In the genomic region with DNA sequence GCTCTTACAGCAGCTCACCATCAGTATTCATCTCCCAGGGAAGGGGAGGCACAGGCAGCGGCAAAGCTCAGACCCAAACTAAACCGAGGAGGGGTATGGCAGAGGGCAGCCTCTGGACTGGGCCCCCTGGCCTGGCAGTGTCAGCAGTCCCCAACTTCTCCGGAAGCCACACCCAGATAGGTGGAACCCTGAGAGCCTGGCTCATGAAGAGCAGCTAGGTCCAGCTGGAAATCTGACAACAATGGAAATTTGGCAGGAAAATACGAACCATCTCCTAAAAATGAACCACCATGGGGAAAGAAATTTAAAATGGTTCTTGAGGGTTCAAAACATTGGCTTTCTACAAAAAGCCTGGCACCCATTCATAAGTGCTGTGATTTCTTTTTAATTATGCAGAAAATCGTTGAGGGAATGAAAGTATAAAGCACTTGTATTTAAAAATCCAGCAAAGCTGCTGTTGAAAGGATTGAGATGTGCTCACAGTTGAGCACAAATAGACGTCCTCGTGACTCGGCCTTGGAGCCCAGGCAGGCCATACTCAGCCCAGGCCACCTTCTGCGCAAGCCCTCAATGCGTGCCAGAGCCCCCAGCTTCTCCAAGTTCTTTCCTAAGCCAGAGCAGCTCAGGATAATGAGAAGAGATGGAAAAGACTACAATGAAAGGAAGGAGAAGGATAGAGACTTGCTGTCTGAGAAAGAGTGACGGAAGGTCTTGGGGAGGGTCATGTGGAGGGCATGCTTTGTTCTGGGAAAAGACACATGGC, we compare ENCODE assay signal across 19 cellular contexts.
DNase-seq lines count a peak whose midpoint lies in the region; ATAC-seq and TF ChIP-seq lines count a peak whose summit lies in the region.
"Had no signal": no experiment of that assay in that cellular context is flagged by ENCODE, and none has a peak within 500 bp of the region (broad histone marks: within the 10 kb centered on the region; RNA-seq: fewer than 3 reads in every experiment).

No MANE protein-coding gene starts in this region.

- peaks cover 16 to 49% (median 26%) of the 10 kb centered on the region in 4 donors for H3K4me1 ChIP-seq in transverse colon
- H3K4me1 ChIP-seq: HAP-1, neural progenitor cell, spleen had no signal

- peak overlapping the region; percentile 68 to 92 (median 86) for H3K27ac ChIP-seq in transverse colon
- H3K27ac ChIP-seq: neural progenitor cell, spleen, VCaP had no signal

- H3K36me3 Mint-ChIP-seq in chondrocyte (ENCODE audit: low read depth) (peaks cover 11% of the 10 kb centered on the region), osteocyte (ENCODE audit: unreplicated experiment) (peaks cover 5% of the 10 kb centered on the region)
- H3K36me3 Mint-ChIP-seq: CD14-positive monocyte, neural progenitor cell had no signal

- no peak for TF ChIP-seq EP300 in transverse colon (IDR thresholded peaks at IDR 0.05; ENCODE audit: low read depth)

- TF ChIP-seq POLR2A in transverse colon (IDR thresholded peaks at IDR 0.05) = no peak

- no peak overlapping the region for H3K4me3 ChIP-seq in transverse colon
- H3K4me3 ChIP-seq: HAP-1, neural progenitor cell, spleen had no signal

- no peak overlapping the region for H3K4me3 Mint-ChIP-seq in chondrocyte (ENCODE audit: unreplicated experiment)
- H3K4me3 Mint-ChIP-seq in osteocyte (ENCODE audit: unreplicated experiment) = no peak overlapping the region
- H3K4me3 Mint-ChIP-seq: CD14-positive monocyte, neural progenitor cell had no signal

- DNase-seq in chondrocyte (ENCODE audit: low spot score) (peak; percentile 44), left ventricle myocardium superior (peak; percentile 85), osteocyte (ENCODE audit: extremely low spot score, unreplicated experiment) (no peak), transverse colon (no peak), dermis blood vessel endothelial cell (no peak), GM20000 (ENCODE audit: low spot score) (no peak)
- DNase-seq: activated naive CD4-positive, alpha-beta T cell treated with anti-CD3 and anti-CD28 coated beads, Interleukin-2, amount 50 U/mL, for 16 hours; DMS79; kidney glomerular epithelial cell; NCI-H1105; NCI-H226; spleen; SW 1271 had no signal

- H3K27me3 ChIP-seq in transverse colon = no peaks in the 10 kb centered on the region
- H3K27me3 ChIP-seq: neural progenitor cell had no signal

- H3K36me3 ChIP-seq in transverse colon = no peaks in the 10 kb centered on the region
- H3K36me3 ChIP-seq: HAP-1, neural progenitor cell, spleen had no signal

- peak; percentile 85 for ATAC-seq in left ventricle myocardium superior
- ATAC-seq in GM21390 (IDR thresholded peaks at IDR 0.05; ENCODE audit: unreplicated experiment) = no peak
- ATAC-seq in HG03520 (IDR thresholded peaks at IDR 0.05; ENCODE audit: unreplicated experiment) = no peak

- WGBS in transverse colon (ENCODE audit: low coverage in 1 of 2), 2 donors = 57 to 77% methylated on average over 6 to 11 of the region's 11 CpGs

- H3K27me3 Mint-ChIP-seq in chondrocyte (ENCODE audit: low read depth) (no peaks in the 10 kb centered on the region), osteocyte (ENCODE audit: unreplicated experiment) (no peaks in the 10 kb centered on the region)

- H3K9me3 ChIP-seq in transverse colon = no peaks in the 10 kb centered on the region
- H3K9me3 ChIP-seq: HAP-1, spleen had no signal

- H3K4me1 Mint-ChIP-seq in chondrocyte (ENCODE audit: low read depth) = peaks cover 45% of the 10 kb centered on the region
- H3K4me1 Mint-ChIP-seq in osteocyte (ENCODE audit: unreplicated experiment) = peaks cover 46% of the 10 kb centered on the region
- H3K4me1 Mint-ChIP-seq: CD14-positive monocyte had no signal

- TF ChIP-seq CTCF in chondrocyte (IDR thresholded peaks at IDR 0.05) (no peak), osteocyte (IDR thresholded peaks at IDR 0.05) (no peak), transverse colon (IDR thresholded peaks at IDR 0.05) (no peak), GM20000 (IDR thresholded peaks at IDR 0.05; ENCODE audit: extremely low read depth, missing control alignments) (no peak)

- intact Hi-C loops in left ventricle myocardium superior (cut with micrococcal nuclease) (no loop called here), transverse colon (cut with DNase I; ENCODE audit: low total_unique reads) (no loop called here)

- in situ Hi-C loops in transverse colon (cut with MboI; ENCODE audit: low pct_ligation_motif_present in 1 of 4, low pct_unique_long_range_greater_than_20kb in 1 of 4, low sequenced_read_pairs in 3 of 4) = no loop called here

- H3K9me3 Mint-ChIP-seq in chondrocyte (ENCODE audit: low read depth) (peaks cover 4% of the 10 kb centered on the region), osteocyte (ENCODE audit: unreplicated experiment) (no peaks in the 10 kb centered on the region)
- H3K9me3 Mint-ChIP-seq: CD14-positive monocyte, neural progenitor cell had no signal

- H3K27ac Mint-ChIP-seq in chondrocyte (ENCODE audit: unreplicated experiment) (no peak overlapping the region), osteocyte (ENCODE audit: unreplicated experiment) (peak overlapping the region; percentile 17)
- H3K27ac Mint-ChIP-seq: neural progenitor cell had no signal

Comparison
In these comparisons a context has a peak if more than half of its experiments do, and no peak if none do; other contexts are left out.
1. DNase-seq: peak in chondrocyte (single experiment) and left ventricle myocardium superior (single experiment); none in osteocyte (single experiment), transverse colon (single experiment), dermis blood vessel endothelial cell (single experiment) and GM20000 (single experiment).